ENCODE assay signal across 2 cellular contexts in genomic region chr7:6744410-6745100, GRCh38. TPM values are rescaled to one million over a fixed set of nuclear protein-coding genes. Genes with fewer than 3 reads are reported as not detected.
"Had no signal": no experiment of that assay in that cellular context is flagged by ENCODE, and none has a peak within 500 bp of the region (broad histone marks: within the 10 kb centered on the region; RNA-seq: fewer than 3 reads in every experiment).

No MANE protein-coding gene starts in this region.

RNA-seq across cellular contexts. Expression of gene RSPH10B2, which starts 9.3 kb away (rescaled TPM):
- total RNA-seq: IMR-90, M059J had no signal
